ENCODE assay signal across 8 cellular contexts in genomic region chr1:60268451-60268850, GRCh38.
"Had no signal": no experiment of that assay in that cellular context is flagged by ENCODE, and none has a peak within 500 bp of the region (broad histone marks: within the 10 kb centered on the region; RNA-seq: fewer than 3 reads in every experiment).

No MANE protein-coding gene starts in this region.

- DNase-seq: GM23248, GOT3, H9, HCEC 1CT, KBM-7 had no signal

- H3K9ac ChIP-seq: GM23248 had no signal

- ATAC-seq: HepG2 had no signal

- FAIRE-seq: H54, HepG2 had no signal

- H3K4me3 ChIP-seq: GM23248 had no signal

- H3K27ac ChIP-seq: GM23248, HL-60 had no signal

- H2AFZ ChIP-seq: GM23248 had no signal
